ENCODE assay signal across 28 cellular contexts in the genomic region with DNA sequence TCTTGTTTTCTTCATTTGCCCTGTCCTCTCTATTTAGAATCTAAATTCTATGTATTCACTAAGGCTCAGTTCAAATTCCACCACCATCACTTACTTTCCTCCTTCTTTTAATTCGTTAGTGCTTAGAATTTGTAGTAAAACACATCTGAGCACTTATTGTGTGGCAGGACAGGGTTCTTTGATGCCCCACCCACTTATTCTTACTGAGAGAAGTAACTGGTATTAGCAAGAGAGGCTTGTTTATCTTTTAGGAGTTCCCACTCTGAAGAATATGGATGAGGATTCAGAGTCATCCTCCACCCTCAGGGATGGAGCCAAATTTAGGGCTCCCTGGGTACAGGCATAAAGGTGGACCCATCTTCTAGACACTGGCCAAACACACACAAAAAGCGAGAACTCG. TPM values are rescaled to one million over a fixed set of nuclear protein-coding genes. Genes with fewer than 3 reads are reported as not detected.
"Had no signal": no experiment of that assay in that cellular context is flagged by ENCODE, and none has a peak within 500 bp of the region (broad histone marks: within the 10 kb centered on the region; RNA-seq: fewer than 3 reads in every experiment).

No MANE protein-coding gene starts in this region.

- H3K9me3 ChIP-seq: gastrocnemius medialis, right atrium auricular region, tibial nerve had no signal

- H3K4me1 ChIP-seq: gastrocnemius medialis, right atrium auricular region, tibial nerve had no signal

- H3K27ac ChIP-seq: coronary artery, dorsolateral prefrontal cortex, gastrocnemius medialis, right atrium auricular region, tibial nerve had no signal

- H3K27me3 ChIP-seq: dorsolateral prefrontal cortex, gastrocnemius medialis, right atrium auricular region, tibial nerve had no signal

- DNase-seq: activated CD4-positive, alpha-beta memory T cell treated with anti-CD3 and anti-CD28 coated beads, Interleukin-2, amount 10 ng/mL, durations not matched to agents 7 days and 5 days; activated CD4-positive, alpha-beta T cell treated with anti-CD3 and anti-CD28 coated beads for 1 hour; activated CD4-positive, alpha-beta T cell treated with anti-CD3 and anti-CD28 coated beads, Interleukin-2, amount 10 ng/mL, durations not matched to agents 7 days and 5 days; activated CD8-positive, alpha-beta memory T cell treated with anti-CD3 and anti-CD28 coated beads, Interleukin-2, amount 50 U/mL, for 48 hours; activated gamma-delta T cell; activated naive CD4-positive, alpha-beta T cell treated with anti-CD3 and anti-CD28 coated beads, Interleukin-2, amount 10 ng/mL, durations not matched to agents 7 days and 5 days; activated T-cell treated with anti-CD3 and anti-CD28 coated beads, Interleukin-2, amount 50 U/mL, for 24 hours; amygdala; dorsolateral prefrontal cortex; effector memory CD4-positive, alpha-beta T cell; erythroblast; gastrocnemius medialis; glutamatergic neuron; islet precursor cell; left cardiac atrium; mammary epithelial cell; naive thymus-derived CD8-positive, alpha-beta T cell; nucleus accumbens; stimulated activated CD4-positive, alpha-beta T cell treated with anti-CD3 and anti-CD28 coated beads, Interleukin-15, amount 100 ng/mL, for 24 hours; stimulated activated CD4-positive, alpha-beta T cell treated with anti-CD3 and anti-CD28 coated beads, Interleukin-2, amount 100 ng/mL, for 24 hours; stimulated activated naive CD4-positive, alpha-beta T cell; T1000 had no signal

- H3K36me3 ChIP-seq: gastrocnemius medialis, right atrium auricular region, tibial nerve had no signal

- H3K4me3 ChIP-seq: coronary artery, dorsolateral prefrontal cortex, gastrocnemius medialis, right atrium auricular region, tibial nerve had no signal

- FAIRE-seq: bronchial epithelial cell, urothelium cell line had no signal

- ATAC-seq: gastrocnemius medialis; left cardiac atrium; naive thymus-derived CD8-positive, alpha-beta T cell had no signal

RNA-seq across cellular contexts. Expression of gene HHIPL2, which starts 53.3 kb away (rescaled TPM):
- total RNA-seq: gastrocnemius medialis, mammary epithelial cell, pulmonary artery endothelial cell had no signal
- polyA plus RNA-seq: naive thymus-derived CD8-positive, alpha-beta T cell had no signal
